In the genomic region with DNA sequence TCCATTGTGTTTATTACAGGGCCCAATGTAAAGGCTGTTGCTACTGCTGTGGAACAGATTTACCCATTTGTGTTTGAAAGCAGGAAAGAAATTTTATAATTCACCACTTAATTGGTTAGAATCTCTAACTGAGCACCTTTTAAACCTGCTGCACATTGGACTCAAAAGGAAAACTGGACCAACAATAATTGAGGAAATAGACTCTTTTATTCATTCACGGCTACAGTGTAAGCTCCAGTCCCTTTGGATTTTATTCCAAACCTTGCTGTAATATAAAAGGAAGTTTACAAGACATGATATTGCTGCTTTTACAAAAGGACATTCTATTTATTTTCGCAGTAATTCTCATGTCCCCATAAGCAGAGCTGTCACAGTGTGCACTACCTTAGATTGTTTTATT, we compare ENCODE assay signal across 25 cellular contexts.
"Had no signal": no experiment of that assay in that cellular context is flagged by ENCODE, and none has a peak within 500 bp of the region (broad histone marks: within the 10 kb centered on the region; RNA-seq: fewer than 3 reads in every experiment).

No MANE protein-coding gene starts in this region.

- H3K9me3 ChIP-seq: esophagus squamous epithelium, heart right ventricle, prostate gland, right atrium auricular region, stomach, thyroid gland had no signal

- H3K4me3 ChIP-seq: esophagus squamous epithelium, heart right ventricle, lung, prostate gland, right atrium auricular region, smooth muscle cell, stomach, thyroid gland had no signal

- H3K27ac ChIP-seq: esophagus squamous epithelium, heart right ventricle, right atrium auricular region, stomach, thyroid gland had no signal

- ATAC-seq: effector memory CD8-positive, alpha-beta T cell; heart right ventricle; naive thymus-derived CD4-positive, alpha-beta T cell; sciatic nerve; stimulated activated effector memory CD8-positive, alpha-beta T cell treated with anti-CD3 and anti-CD28 coated beads, Interleukin-12 subunit alpha, Interleukin-12 subunit beta, amount 100 ng/mL, for 72 hours had no signal

- H3K4me2 ChIP-seq: smooth muscle cell had no signal

- H3K4me1 ChIP-seq: thyroid gland had no signal

- DNase-seq: cortex of kidney; effector memory CD8-positive, alpha-beta T cell; erythroblast; esophagus squamous epithelium; foreskin melanocyte; glutamatergic neuron; heart right ventricle; hippocampal formation; islet precursor cell; kidney glomerular epithelial cell; mesenchymal stem cell; naive thymus-derived CD4-positive, alpha-beta T cell; nephron progenitor cell; nucleus accumbens; stimulated activated CD4-positive, alpha-beta T cell treated with anti-CD3 and anti-CD28 coated beads, Interleukin-2, amount 100 ng/mL, for 24 hours; stimulated activated CD4-positive, alpha-beta T cell treated with anti-CD3 and anti-CD28 coated beads, Interleukin-4, amount 100 ng/mL, for 24 hours; stimulated activated naive CD4-positive, alpha-beta T cell treated with Interleukin-2 at 50 U/mL for 16 hours; stomach; thyroid gland had no signal

- H3K36me3 ChIP-seq: prostate gland had no signal

- H3K27me3 ChIP-seq: esophagus squamous epithelium, heart right ventricle, right atrium auricular region, stomach, thyroid gland had no signal
